Comparison of ENCODE assay signal across 21 cellular contexts in the genomic region with DNA sequence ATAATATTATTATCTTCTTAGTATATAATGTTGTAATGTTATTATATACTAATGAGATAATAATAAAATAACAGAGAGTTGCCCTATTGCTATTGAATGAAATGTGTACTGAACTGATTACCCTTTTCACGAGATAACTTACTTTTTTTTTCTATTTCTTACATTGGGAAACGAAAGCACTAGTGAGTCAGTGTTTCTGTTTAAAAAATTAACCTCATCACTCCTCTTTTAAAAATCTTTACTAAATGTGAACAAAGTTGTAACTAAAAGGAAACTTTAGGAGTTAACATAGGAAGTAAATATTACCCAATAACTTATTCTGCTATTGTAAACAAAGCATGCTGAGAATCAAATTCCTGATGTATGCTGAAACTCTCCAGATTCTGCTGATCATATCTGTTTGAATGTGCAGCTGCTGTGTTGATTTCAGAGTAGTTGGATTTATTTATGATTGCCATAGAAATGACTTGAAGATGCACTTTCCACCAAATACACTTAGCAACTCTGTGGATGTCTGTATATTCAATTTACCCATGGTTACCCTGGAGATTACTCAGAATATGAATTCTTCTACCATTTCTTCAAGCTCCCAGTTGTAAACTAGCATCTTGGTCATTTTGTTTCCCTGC.
DNase-seq lines count a peak whose midpoint lies in the region; ATAC-seq, FAIRE-seq and TF ChIP-seq lines count a peak whose summit lies in the region.
"Had no signal": no experiment of that assay in that cellular context is flagged by ENCODE, and none has a peak within 500 bp of the region (broad histone marks: within the 10 kb centered on the region; RNA-seq: fewer than 3 reads in every experiment).

No MANE protein-coding gene starts in this region.

- intact Hi-C loops in activated naive CD4-positive, alpha-beta T cell treated with anti-CD3 and anti-CD28 coated beads for 36 hours (cut with micrococcal nuclease) = no loop called here

- no peak overlapping the region for H3K27ac ChIP-seq in astrocyte (ENCODE audit: low read depth, low read length)
- H3K27ac ChIP-seq: A549, PC-9, stomach, vagina had no signal

- H3K9ac ChIP-seq in astrocyte (ENCODE audit: low read length) = no peak overlapping the region

- no peak for ATAC-seq in GM19035 (IDR thresholded peaks at IDR 0.05; ENCODE audit: unreplicated experiment)
- ATAC-seq: A549; activated CD8-positive, alpha-beta T cell treated with anti-CD3 and anti-CD28 coated beads for 36 hours; activated T-cell treated with anti-CD3 and anti-CD28 coated beads, Interleukin-2, amount 50 U/mL, for 72 hours had no signal

- no peak overlapping the region for H3K4me3 ChIP-seq in astrocyte (ENCODE audit: insufficient read depth, low read depth, low read length)
- H3K4me3 ChIP-seq: A549, HAP-1, PC-9, stomach, vagina had no signal

- CTCF ChIA-PET in activated naive CD4-positive, alpha-beta T cell treated with anti-CD3 and anti-CD28 coated beads for 36 hours (lab: Charles Lee) = no interaction called here

- H3K4me3 Mint-ChIP-seq in astrocyte (ENCODE audit: unreplicated experiment) = no peak overlapping the region
- no peak overlapping the region for H3K4me3 Mint-ChIP-seq in activated naive CD4-positive, alpha-beta T cell treated with anti-CD3 and anti-CD28 coated beads for 36 hours
- H3K4me3 Mint-ChIP-seq: activated CD8-positive, alpha-beta T cell treated with anti-CD3 and anti-CD28 coated beads for 36 hours; activated naive CD8-positive, alpha-beta T cell treated with anti-CD3 and anti-CD28 coated beads, Interleukin-2, amount 10 ng/mL, durations not matched to agents 7 days and 5 days; activated T-cell treated with anti-CD3 and anti-CD28 coated beads, Interleukin-2, amount 50 U/mL, for 72 hours; memory B cell; neural crest cell had no signal

- TF ChIP-seq POLR2A in H54 (IDR thresholded peaks at IDR 0.05; ENCODE audit: low read depth, low read length) = no peak

- no peaks in the 10 kb centered on the region for H3K4me1 Mint-ChIP-seq in astrocyte (ENCODE audit: low read depth, unreplicated experiment)
- H3K4me1 Mint-ChIP-seq in activated naive CD4-positive, alpha-beta T cell treated with anti-CD3 and anti-CD28 coated beads for 36 hours (ENCODE audit: low read depth) = no peaks in the 10 kb centered on the region
- H3K4me1 Mint-ChIP-seq: activated naive CD8-positive, alpha-beta T cell treated with anti-CD3 and anti-CD28 coated beads, Interleukin-2, amount 10 ng/mL, durations not matched to agents 7 days and 5 days; memory B cell; neural crest cell had no signal

- DNase-seq in H54 (ENCODE audit: insufficient read length, low spot score) (no peak), astrocyte (ENCODE audit: low read depth) (peak; percentile 31), fibroblast of the conjunctiva (ENCODE audit: low read depth) (peak; percentile 72), RPMI8226 (no peak), GF-D8 (lab: John Stamatoyannopoulos, UW) (no peak)
- DNase-seq in activated naive CD4-positive, alpha-beta T cell treated with anti-CD3 and anti-CD28 coated beads for 36 hours = no peak
- DNase-seq: activated CD8-positive, alpha-beta T cell treated with anti-CD3 and anti-CD28 coated beads for 36 hours; activated naive CD8-positive, alpha-beta T cell treated with anti-CD3 and anti-CD28 coated beads, Interleukin-2, amount 10 ng/mL, durations not matched to agents 7 days and 5 days; activated T-cell treated with anti-CD3 and anti-CD28 coated beads, Interleukin-2, amount 50 U/mL, for 72 hours; cerebellar nuclear complex; NCI-H1694 treated with DMSO at 0.1 percent for 48 hours; NCI-H524; stomach had no signal

- no peaks in the 10 kb centered on the region for H3K79me2 ChIP-seq in astrocyte (ENCODE audit: insufficient read depth, low read length)

- peak; percentile 55 for FAIRE-seq in A204.1 (lab: Jason Lieb, UNC)
- peak; percentile 11 for FAIRE-seq in H54 (lab: Jason Lieb, UNC)
- peak; percentile 5 for FAIRE-seq in astrocyte (lab: Jason Lieb, UNC)
- FAIRE-seq: A549 had no signal

- no peaks in the 10 kb centered on the region for H3K36me3 Mint-ChIP-seq in astrocyte (ENCODE audit: low read depth, unreplicated experiment)
- H3K36me3 Mint-ChIP-seq in activated naive CD4-positive, alpha-beta T cell treated with anti-CD3 and anti-CD28 coated beads for 36 hours (ENCODE audit: low read depth) = no peaks in the 10 kb centered on the region
- H3K36me3 Mint-ChIP-seq: activated naive CD8-positive, alpha-beta T cell treated with anti-CD3 and anti-CD28 coated beads, Interleukin-2, amount 10 ng/mL, durations not matched to agents 7 days and 5 days; memory B cell had no signal

- no peak for TF ChIP-seq CTCF in astrocyte (IDR thresholded peaks at IDR 0.05; ENCODE audit: insufficient read depth, low read depth, low read length)

- no peaks in the 10 kb centered on the region for H3K27me3 Mint-ChIP-seq in astrocyte (ENCODE audit: low read depth, unreplicated experiment)
- no peaks in the 10 kb centered on the region for H3K27me3 Mint-ChIP-seq in activated naive CD4-positive, alpha-beta T cell treated with anti-CD3 and anti-CD28 coated beads for 36 hours (ENCODE audit: low read depth)
- H3K27me3 Mint-ChIP-seq: activated CD8-positive, alpha-beta T cell treated with anti-CD3 and anti-CD28 coated beads for 36 hours; activated naive CD8-positive, alpha-beta T cell treated with anti-CD3 and anti-CD28 coated beads, Interleukin-2, amount 10 ng/mL, durations not matched to agents 7 days and 5 days; memory B cell had no signal

- H3K36me3 ChIP-seq in astrocyte (ENCODE audit: insufficient read depth, low read length) = no peaks in the 10 kb centered on the region
- H3K36me3 ChIP-seq: HAP-1, stomach, vagina had no signal

- H3K27ac Mint-ChIP-seq in astrocyte (ENCODE audit: unreplicated experiment) = no peak overlapping the region
- H3K27ac Mint-ChIP-seq in activated naive CD4-positive, alpha-beta T cell treated with anti-CD3 and anti-CD28 coated beads for 36 hours = no peak overlapping the region
- H3K27ac Mint-ChIP-seq: activated CD8-positive, alpha-beta T cell treated with anti-CD3 and anti-CD28 coated beads for 36 hours; activated naive CD8-positive, alpha-beta T cell treated with anti-CD3 and anti-CD28 coated beads, Interleukin-2, amount 10 ng/mL, durations not matched to agents 7 days and 5 days; activated T-cell treated with anti-CD3 and anti-CD28 coated beads, Interleukin-2, amount 50 U/mL, for 72 hours; memory B cell had no signal

- H3K9me3 ChIP-seq in astrocyte (ENCODE audit: insufficient read depth, low read depth, low read length) = no peaks in the 10 kb centered on the region
- H3K9me3 ChIP-seq: A549, HAP-1, stomach, vagina had no signal

- H3K4me2 ChIP-seq in astrocyte (ENCODE audit: low read length) = no peak overlapping the region
- H3K4me2 ChIP-seq: A549, PC-9 had no signal

- H3K27me3 ChIP-seq in astrocyte (ENCODE audit: insufficient read depth, low read length) = no peaks in the 10 kb centered on the region
- H3K27me3 ChIP-seq: stomach, vagina had no signal

- H2AFZ ChIP-seq in astrocyte (ENCODE audit: low read depth, low read length) = no peak overlapping the region
- H2AFZ ChIP-seq: PC-9 had no signal

- H3K9me3 Mint-ChIP-seq in astrocyte (ENCODE audit: unreplicated experiment) = no peaks in the 10 kb centered on the region
- no peaks in the 10 kb centered on the region for H3K9me3 Mint-ChIP-seq in activated naive CD4-positive, alpha-beta T cell treated with anti-CD3 and anti-CD28 coated beads for 36 hours
- H3K9me3 Mint-ChIP-seq: activated CD8-positive, alpha-beta T cell treated with anti-CD3 and anti-CD28 coated beads for 36 hours; activated naive CD8-positive, alpha-beta T cell treated with anti-CD3 and anti-CD28 coated beads, Interleukin-2, amount 10 ng/mL, durations not matched to agents 7 days and 5 days; neural crest cell had no signal

- no peaks in the 10 kb centered on the region for H4K20me1 ChIP-seq in astrocyte (ENCODE audit: insufficient read depth, low read length)

- no peaks in the 10 kb centered on the region for H3K4me1 ChIP-seq in astrocyte (ENCODE audit: insufficient read depth, low read length)
- H3K4me1 ChIP-seq: A549, HAP-1, vagina had no signal

Comparison
In these comparisons a context has a peak if more than half of its experiments do, and no peak if none do; other contexts are left out.
1. DNase-seq: peak in astrocyte (single experiment) and fibroblast of the conjunctiva (single experiment); none in H54 (single experiment), RPMI8226 (single experiment), activated naive CD4-positive, alpha-beta T cell treated with anti-CD3 and anti-CD28 coated beads for 36 hours (single experiment) and GF-D8 (single experiment).